In genomic region chr21:37032877-37033471, GRCh38 we compare ENCODE assay signal across 9 cellular contexts. TPM values are rescaled to one million over a fixed set of nuclear protein-coding genes. Genes with fewer than 3 reads are reported as not detected.
A peak's percentile ranks its signal among the peaks of the same experiment; 100 is the strongest.
DNase-seq lines count a peak whose midpoint lies in the region; FAIRE-seq and TF ChIP-seq lines count a peak whose summit lies in the region.
"Had no signal": no experiment of that assay in that cellular context is flagged by ENCODE, and none has a peak within 500 bp of the region (broad histone marks: within the 10 kb centered on the region; RNA-seq: fewer than 3 reads in every experiment).

No MANE protein-coding gene starts in this region.

- no peaks in the 10 kb centered on the region for H3K79me2 ChIP-seq in keratinocyte (ENCODE audit: control insufficient read depth, insufficient read depth, low read length)

- H3K4me3 ChIP-seq in AG09309 (ENCODE audit: control insufficient read depth, low read depth, low read length), result no peak overlapping the region
- H3K4me3 ChIP-seq in astrocyte of the cerebellum (ENCODE audit: low read depth, low read length), result no peak overlapping the region
- H3K4me3 ChIP-seq in keratinocyte (ENCODE audit: control insufficient read depth in 2 of 3, extremely low read depth in 1 of 3, insufficient read depth in 2 of 3, low read depth in 1 of 3, low read length in 3 of 3), result no peak overlapping the region

- no peaks in the 10 kb centered on the region for H3K9me1 ChIP-seq in keratinocyte (ENCODE audit: control insufficient read depth, extremely low read depth, insufficient read depth, low read length)

- H3K27ac ChIP-seq in keratinocyte (ENCODE audit: control insufficient read depth, insufficient read depth, low read length), result no peak overlapping the region

- peak; percentile 34 for DNase-seq in AG09309 (ENCODE audit: low read depth)
- peak; percentile 53 for DNase-seq in HTR-8/SVneo (ENCODE audit: insufficient read length, low spot score)
- peak; percentile 19 for DNase-seq in astrocyte of the cerebellum (ENCODE audit: low read depth)
- DNase-seq in keratinocyte (ENCODE audit: low read depth, low spot score), result no peak
- DNase-seq in NCI-H2107 treated with DMSO at 0.1 percent for 48 hours (lab: John Stamatoyannopoulos, UW; ENCODE audit: unreplicated experiment), result no peak
- no peak for DNase-seq in erythroblast (lab: John Stamatoyannopoulos, UW)
- DNase-seq in GM20000 (ENCODE audit: low spot score), result no peak
- DNase-seq in SHP77 treated with DMSO at 0.1 percent for 48 hours (lab: John Stamatoyannopoulos, UW), result no peak
- DNase-seq: DMS 273 treated with DMSO at 0.1 percent for 48 hours had no signal

- no peaks in the 10 kb centered on the region for H4K20me1 ChIP-seq in keratinocyte (ENCODE audit: control insufficient read depth, extremely low read depth, insufficient read depth, low read length)

- H2AFZ ChIP-seq in keratinocyte (ENCODE audit: control insufficient read depth, low read length), result no peak overlapping the region

- H3K4me1 ChIP-seq in keratinocyte (ENCODE audit: control insufficient read depth, extremely low read depth, insufficient read depth, low read length), result no peaks in the 10 kb centered on the region

- TF ChIP-seq POLR2A in erythroblast (IDR thresholded peaks at IDR 0.05; ENCODE audit: low read length), result no peak

- no peaks in the 10 kb centered on the region for H3K9me3 ChIP-seq in keratinocyte (ENCODE audit: control insufficient read depth, low read depth, low read length)

- dilution Hi-C loops in keratinocyte (cut with MboI; ENCODE audit: extremely low pct_ligation_motif_present, low sequenced_read_pairs), result no loop called here

- FAIRE-seq in HTR-8/SVneo (lab: Jason Lieb, UNC), result no peak
- peak; percentile 81 for FAIRE-seq in keratinocyte (lab: Jason Lieb, UNC)

- H3K36me3 ChIP-seq in keratinocyte (ENCODE audit: control insufficient read depth in 2 of 2, extremely low read depth in 1 of 2, insufficient read depth in 2 of 2, low read length in 2 of 2), result no peaks in the 10 kb centered on the region

- in situ Hi-C loops in astrocyte of the cerebellum (cut with HindIII; ENCODE audit: low sequenced_read_pairs), result no loop called here

- H3K4me2 ChIP-seq in keratinocyte (ENCODE audit: control insufficient read depth, extremely low read depth, insufficient read depth, low read depth, low read length), result no peak overlapping the region

- H3K27me3 ChIP-seq in keratinocyte (ENCODE audit: control insufficient read depth, extremely low read depth, insufficient read depth, low read length), result no peaks in the 10 kb centered on the region

- TF ChIP-seq CTCF in AG09309 (IDR thresholded peaks at IDR 0.05; ENCODE audit: control insufficient read depth, insufficient read depth, low read depth, low read length, missing control alignments) (no peak), astrocyte of the cerebellum (IDR thresholded peaks at IDR 0.05; ENCODE audit: low read depth, low read length, missing control alignments) (no peak), keratinocyte (optimal IDR thresholded peaks at IDR 0.05 in 1 of 3, IDR thresholded peaks at IDR 0.05 in 1 of 3, conservative IDR thresholded peaks at IDR 0.05 in 1 of 3; ENCODE audit: extremely low read depth in 1 of 3, insufficient read depth in 2 of 3, low read length in 3 of 3) (no peak), GM20000 (IDR thresholded peaks at IDR 0.05; ENCODE audit: extremely low read depth, missing control alignments) (no peak)

- H3K9ac ChIP-seq in keratinocyte (ENCODE audit: control insufficient read depth, extremely low read depth, insufficient read depth, low read length), result no peak overlapping the region

RNA-seq across cellular contexts. Expression of gene RIPPLY3, which starts 26.5 kb away (rescaled TPM):
- 0.05 to 0.07 TPM in 2 of 3 replicates, not detected in the other for polyA plus RNA-seq in keratinocyte
- polyA plus RNA-seq in keratinocyte (2011; ENCODE audit: low read depth), result not detected
- polyA plus RNA-seq in keratinocyte (2011; cell fraction: cytosol; rRNA removed), result not detected in 2 replicates
- polyA plus RNA-seq in keratinocyte (2011; cell fraction: nucleus; rRNA removed), result not detected in 2 replicates
- 0.05 TPM in 1 of 2 replicates, not detected in the other for polyA plus RNA-seq in keratinocyte (2012; ENCODE audit: low replicate concordance)
- polyA minus RNA-seq in keratinocyte, result not detected in 3 replicates
- not detected for polyA minus RNA-seq in keratinocyte (2011; cell fraction: cytosol; rRNA and poly(A)+ RNA removed)
- polyA minus RNA-seq in keratinocyte (2011; cell fraction: nucleus; rRNA and poly(A)+ RNA removed), result not detected in 2 replicates

RNA-seq across cellular contexts. Expression of gene PIGP, which starts 39.9 kb away (rescaled TPM):
- polyA plus RNA-seq in keratinocyte, result 12.3 to 31.8 TPM (median 22.4 TPM) in 3 replicates
- 3.1 TPM for polyA plus RNA-seq in keratinocyte (2011; ENCODE audit: low read depth)
- polyA plus RNA-seq in keratinocyte (2011; cell fraction: cytosol; rRNA removed), result 15.5 and 43.0 TPM in 2 replicates
- polyA plus RNA-seq in keratinocyte (2011; cell fraction: nucleus; rRNA removed), result 13.8 and 16.2 TPM in 2 replicates
- 11.6 and 12.5 TPM in 2 replicates for polyA plus RNA-seq in keratinocyte (2012; ENCODE audit: low replicate concordance)
- polyA minus RNA-seq in keratinocyte, result 6.2 to 11.4 TPM (median 6.2 TPM) in 3 replicates
- polyA minus RNA-seq in keratinocyte (2011; cell fraction: cytosol; rRNA and poly(A)+ RNA removed), result 11.1 TPM
- 1.7 and 4.0 TPM in 2 replicates for polyA minus RNA-seq in keratinocyte (2011; cell fraction: nucleus; rRNA and poly(A)+ RNA removed)

RNA-seq across cellular contexts. Expression of gene TTC3, which starts 40.1 kb away (rescaled TPM):
- polyA plus RNA-seq in keratinocyte, result 37.0 to 42.8 TPM (median 38.5 TPM) in 3 replicates
- polyA plus RNA-seq in keratinocyte (2011; ENCODE audit: low read depth), result 177 TPM
- 38.0 and 40.7 TPM in 2 replicates for polyA plus RNA-seq in keratinocyte (2011; cell fraction: cytosol; rRNA removed)
- polyA plus RNA-seq in keratinocyte (2011; cell fraction: nucleus; rRNA removed), result 90.5 and 92.8 TPM in 2 replicates
- polyA plus RNA-seq in keratinocyte (2012; ENCODE audit: low replicate concordance), result 23.5 and 36.1 TPM in 2 replicates
- polyA minus RNA-seq in keratinocyte, result 18.4 to 77.9 TPM (median 41.8 TPM) in 3 replicates
- polyA minus RNA-seq in keratinocyte (2011; cell fraction: cytosol; rRNA and poly(A)+ RNA removed), result 68.9 TPM
- 65.2 and 134 TPM in 2 replicates for polyA minus RNA-seq in keratinocyte (2011; cell fraction: nucleus; rRNA and poly(A)+ RNA removed)

Comparison
In these comparisons a context has a peak if more than half of its experiments do, and no peak if none do; other contexts are left out.
1. DNase-seq: peak in AG09309 (single experiment), HTR-8/SVneo (single experiment) and astrocyte of the cerebellum (single experiment); none in keratinocyte (single experiment), NCI-H2107 treated with DMSO at 0.1 percent for 48 hours (single experiment), erythroblast (0 of 2), GM20000 (single experiment) and SHP77 treated with DMSO at 0.1 percent for 48 hours (single experiment).